ENCODE assay signal across 19 cellular contexts in genomic region chr5:125336401-125336800, GRCh38.
DNase-seq lines count a peak whose midpoint lies in the region; FAIRE-seq and TF ChIP-seq lines count a peak whose summit lies in the region.
"Had no signal": no experiment of that assay in that cellular context is flagged by ENCODE, and none has a peak within 500 bp of the region (broad histone marks: within the 10 kb centered on the region; RNA-seq: fewer than 3 reads in every experiment).

No MANE protein-coding gene starts in this region.

- H3K4me2 ChIP-seq in mammary epithelial cell (ENCODE audit: insufficient read depth, low read depth, low read length) (no peak overlapping the region), astrocyte (ENCODE audit: low read length) (no peak overlapping the region)
- H3K4me2 ChIP-seq: PC-9 had no signal

- H3K36me3 Mint-ChIP-seq in astrocyte (ENCODE audit: low read depth, unreplicated experiment) = no peaks in the 10 kb centered on the region

- no peaks in the 10 kb centered on the region for H3K27me3 ChIP-seq in mammary epithelial cell (ENCODE audit: insufficient read depth, low read length)
- H3K27me3 ChIP-seq in breast epithelium = no peaks in the 10 kb centered on the region
- H3K27me3 ChIP-seq in astrocyte (ENCODE audit: insufficient read depth, low read length) = no peaks in the 10 kb centered on the region
- H3K27me3 ChIP-seq in uterus = no peaks in the 10 kb centered on the region

- no TSS peak for BruUV-seq in mammary epithelial cell (replicated peaks; lab: Mats Ljungman, UMichigan)

- intact Hi-C loops in mammary epithelial cell (cut with micrococcal nuclease) (loop anchor here (10.0 kb wide), 1 partner anchor 592 kb away; the partner anchor contains the start of gene ZNF608), breast epithelium (cut with DNase I; ENCODE audit: low total_unique reads) (no loop called here), uterus (cut with DNase I; ENCODE audit: low total_unique reads) (no loop called here)

- H3K36me3 ChIP-seq in mammary epithelial cell (ENCODE audit: insufficient read depth, low read length) (no peaks in the 10 kb centered on the region), breast epithelium (no peaks in the 10 kb centered on the region), astrocyte (ENCODE audit: insufficient read depth, low read length) (no peaks in the 10 kb centered on the region), uterus (no peaks in the 10 kb centered on the region)

- TF ChIP-seq CTCF in mammary epithelial cell (conservative IDR thresholded peaks at IDR 0.05 in 1 of 2, IDR thresholded peaks at IDR 0.05 in 1 of 2; ENCODE audit: extremely low read depth in 1 of 2, insufficient read depth in 1 of 2, low read depth in 1 of 2, low read length in 2 of 2) = no peak
- no peak for TF ChIP-seq CTCF in breast epithelium (IDR thresholded peaks at IDR 0.05)
- TF ChIP-seq CTCF in astrocyte (IDR thresholded peaks at IDR 0.05; ENCODE audit: insufficient read depth, low read depth, low read length) = no peak
- no peak for TF ChIP-seq CTCF in uterus (IDR thresholded peaks at IDR 0.05)

- in situ Hi-C loops in mammary epithelial cell (cut with MboI; ENCODE audit: low sequenced_read_pairs in 2 of 2) = no loop called here

- CTCF ChIA-PET in mammary epithelial cell (lab: Charles Lee; ENCODE audit: low non-redundant PET) = no interaction called here

- H3K79me2 ChIP-seq in mammary epithelial cell (ENCODE audit: insufficient read depth, low read length) (no peaks in the 10 kb centered on the region), astrocyte (ENCODE audit: insufficient read depth, low read length) (no peaks in the 10 kb centered on the region)

- H3K4me1 ChIP-seq in mammary epithelial cell (ENCODE audit: insufficient read depth, low read length) = no peaks in the 10 kb centered on the region
- H3K4me1 ChIP-seq in breast epithelium = no peaks in the 10 kb centered on the region
- no peaks in the 10 kb centered on the region for H3K4me1 ChIP-seq in astrocyte (ENCODE audit: insufficient read depth, low read length)
- no peaks in the 10 kb centered on the region for H3K4me1 ChIP-seq in uterus

- TF ChIP-seq POLR2A in breast epithelium (IDR thresholded peaks at IDR 0.05) (no peak), uterus (IDR thresholded peaks at IDR 0.05) (no peak)

- H3K27ac ChIP-seq in mammary epithelial cell (ENCODE audit: insufficient read depth, low read depth, low read length) = no peak overlapping the region
- H3K27ac ChIP-seq in breast epithelium = no peak overlapping the region
- H3K27ac ChIP-seq in astrocyte (ENCODE audit: low read depth, low read length) = no peak overlapping the region
- H3K27ac ChIP-seq in uterus = no peak overlapping the region
- H3K27ac ChIP-seq: PC-9 had no signal

- H3K4me1 Mint-ChIP-seq in astrocyte (ENCODE audit: low read depth, unreplicated experiment) = peaks cover 8% of the 10 kb centered on the region

- H2AFZ ChIP-seq in mammary epithelial cell (ENCODE audit: low read depth, low read length) (peak overlapping the region; percentile 14), astrocyte (ENCODE audit: low read depth, low read length) (no peak overlapping the region)
- H2AFZ ChIP-seq: PC-9 had no signal

- H3K27ac Mint-ChIP-seq in astrocyte (ENCODE audit: unreplicated experiment) = no peak overlapping the region

- DNase-seq in mammary epithelial cell (no peak), breast epithelium (ENCODE audit: low spot score in 2 of 2) (no peak), astrocyte (ENCODE audit: low read depth) (peak; percentile 16), iris pigment epithelial cell (ENCODE audit: low read depth) (peak; percentile 42), activated T-cell treated with anti-CD3 and anti-CD28 coated beads for 4 hours (no peak), uterus (no peak), NCI-H2227 (lab: John Stamatoyannopoulos, UW; ENCODE audit: unreplicated experiment) (no peak)
- DNase-seq: C1 segment of cervical spinal cord, DND-41, GOT3, MV-4-11, NCI-H1436, NCI-H2029, NCI-H2171, NCI-H748 treated with DMSO at 0.1 percent for 48 hours, PC-9 had no signal

- no peaks in the 10 kb centered on the region for H4K20me1 ChIP-seq in mammary epithelial cell (ENCODE audit: insufficient read depth, low read length)
- no peaks in the 10 kb centered on the region for H4K20me1 ChIP-seq in astrocyte (ENCODE audit: insufficient read depth, low read length)

- dilution Hi-C loops in mammary epithelial cell (cut with HindIII; ENCODE audit: low sequenced_read_pairs) = no loop called here

- H3K27me3 Mint-ChIP-seq in astrocyte (ENCODE audit: low read depth, unreplicated experiment) = peaks cover 2% of the 10 kb centered on the region

- WGBS in mammary epithelial cell (ENCODE audit: low coverage, missing lambda C conversion rate) = 43% methylated on average over 2 of the region's 2 CpGs

- H3K4me3 Mint-ChIP-seq in astrocyte (ENCODE audit: unreplicated experiment) = no peak overlapping the region

- H3K9ac ChIP-seq in mammary epithelial cell (ENCODE audit: insufficient read depth, low read length) (no peak overlapping the region), astrocyte (ENCODE audit: low read length) (no peak overlapping the region)

- peaks cover 2% of the 10 kb centered on the region for H3K9me3 Mint-ChIP-seq in astrocyte (ENCODE audit: unreplicated experiment)

- H3K9me3 ChIP-seq in mammary epithelial cell (replicated peaks; ENCODE audit: insufficient read depth, low read length) (no peaks in the 10 kb centered on the region), breast epithelium (no peaks in the 10 kb centered on the region), astrocyte (ENCODE audit: insufficient read depth, low read depth, low read length) (no peaks in the 10 kb centered on the region), uterus (no peaks in the 10 kb centered on the region)

- no peak overlapping the region for H3K4me3 ChIP-seq in mammary epithelial cell (replicated peaks in 1 of 3; ENCODE audit: insufficient read depth in 1 of 3, low read depth in 2 of 3, low read length in 3 of 3)
- H3K4me3 ChIP-seq in breast epithelium = no peak overlapping the region
- H3K4me3 ChIP-seq in astrocyte (ENCODE audit: insufficient read depth, low read depth, low read length) = no peak overlapping the region
- H3K4me3 ChIP-seq in uterus = no peak overlapping the region
- H3K4me3 ChIP-seq: K562, PC-9 had no signal

- no peak for FAIRE-seq in astrocyte (lab: Jason Lieb, UNC)
- FAIRE-seq: A204.1, G401.6, K562 had no signal

Comparison
In these comparisons a context has a peak if more than half of its experiments do, and no peak if none do; other contexts are left out.
1. DNase-seq: peak in astrocyte (single experiment) and iris pigment epithelial cell (single experiment); none in mammary epithelial cell (single experiment), breast epithelium (0 of 2), activated T-cell treated with anti-CD3 and anti-CD28 coated beads for 4 hours (single experiment), uterus (0 of 2) and NCI-H2227 (single experiment).